Comparison of ENCODE assay signal across 27 cellular contexts in the genomic region with DNA sequence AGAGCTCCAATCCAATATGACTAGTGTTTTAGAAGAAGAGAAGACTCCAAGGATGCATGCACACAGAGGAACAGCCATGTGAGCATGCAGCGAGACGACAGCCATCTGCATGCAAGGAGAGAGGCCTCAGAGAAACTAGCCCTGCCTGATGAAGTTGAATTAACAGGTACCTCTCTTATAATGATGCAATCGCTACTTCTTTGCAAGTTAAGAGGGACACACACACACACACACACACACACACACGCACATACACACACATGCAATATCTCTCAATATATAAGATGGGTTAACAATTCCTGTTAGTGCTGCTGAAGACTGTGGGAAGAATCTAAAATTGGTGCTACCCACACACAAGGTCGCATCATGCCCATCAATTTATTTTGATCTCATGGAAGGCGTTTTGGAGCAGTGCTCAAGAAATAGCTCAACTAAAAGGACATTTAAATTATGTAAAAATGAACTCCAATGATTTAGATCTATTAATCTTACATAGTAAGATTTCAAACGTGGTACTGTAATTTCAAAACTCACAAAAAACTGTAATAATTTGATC.
"Had no signal": no experiment of that assay in that cellular context is flagged by ENCODE, and none has a peak within 500 bp of the region (broad histone marks: within the 10 kb centered on the region; RNA-seq: fewer than 3 reads in every experiment).

No MANE protein-coding gene starts in this region.

- H3K4me3 Mint-ChIP-seq: mesothelial cell of epicardium; naive B cell; natural killer cell; nephron progenitor cell; neural progenitor cell; stimulated activated effector memory CD8-positive, alpha-beta T cell treated with anti-CD3 and anti-CD28 coated beads, Interleukin-12 subunit alpha, Interleukin-12 subunit beta, amount 100 ng/mL, for 72 hours; stimulated activated naive CD8-positive, alpha-beta T cell treated with anti-CD3 and anti-CD28 coated beads, Interleukin-15, Interleukin-2, amounts not matched to agents 100 ng/mL and 50 ng/mL, for 24 hours had no signal

- H3K9ac ChIP-seq: neural progenitor cell had no signal

- H3K4me2 ChIP-seq: neural progenitor cell had no signal

- H3K9me3 Mint-ChIP-seq: mesothelial cell of epicardium; natural killer cell; nephron progenitor cell; neural progenitor cell; stimulated activated effector memory CD8-positive, alpha-beta T cell treated with anti-CD3 and anti-CD28 coated beads, Interleukin-12 subunit alpha, Interleukin-12 subunit beta, amount 100 ng/mL, for 72 hours; stimulated activated naive CD8-positive, alpha-beta T cell treated with anti-CD3 and anti-CD28 coated beads, Interleukin-15, Interleukin-2, amounts not matched to agents 100 ng/mL and 50 ng/mL, for 24 hours had no signal

- DNase-seq: hippocampal formation; kidney; left colon; left lung; lower lobe of right lung; mesendoderm; naive B cell; natural killer cell; nephron progenitor cell; ovary; retina; right cardiac atrium; sigmoid colon; small intestine; spleen; stimulated activated CD4-positive, alpha-beta T cell treated with anti-CD3 and anti-CD28 coated beads, Interleukin-4, amount 100 ng/mL, for 24 hours; stimulated activated naive CD4-positive, alpha-beta T cell; tibial artery; trophoblast cell; upper lobe of right lung had no signal

- H3K27me3 ChIP-seq: left lung, ovary, sigmoid colon, upper lobe of right lung had no signal

- H3K4me1 Mint-ChIP-seq: mesothelial cell of epicardium; naive B cell; natural killer cell; nephron progenitor cell; neural progenitor cell; stimulated activated effector memory CD8-positive, alpha-beta T cell treated with anti-CD3 and anti-CD28 coated beads, Interleukin-12 subunit alpha, Interleukin-12 subunit beta, amount 100 ng/mL, for 72 hours had no signal

- H3K36me3 ChIP-seq: left lung, lower lobe of right lung, neural progenitor cell, ovary, sigmoid colon, spleen, suprapubic skin, thoracic aorta, tibial artery, upper lobe of right lung had no signal

- H3K36me3 Mint-ChIP-seq: mesothelial cell of epicardium; naive B cell; natural killer cell; neural progenitor cell; stimulated activated effector memory CD8-positive, alpha-beta T cell treated with anti-CD3 and anti-CD28 coated beads, Interleukin-12 subunit alpha, Interleukin-12 subunit beta, amount 100 ng/mL, for 72 hours had no signal

- H3K4me1 ChIP-seq: left lung, lower lobe of right lung, neural progenitor cell, sigmoid colon, spleen, tibial artery, upper lobe of right lung had no signal

- H3K4me3 ChIP-seq: left lung, lower lobe of right lung, neural progenitor cell, ovary, sigmoid colon, spleen, suprapubic skin, thoracic aorta, tibial artery, upper lobe of right lung had no signal

- H3K9me3 ChIP-seq: left lung, lower lobe of right lung, ovary, sigmoid colon, spleen, suprapubic skin, thoracic aorta, tibial artery, upper lobe of right lung had no signal

- H3K27ac Mint-ChIP-seq: mesothelial cell of epicardium; naive B cell; natural killer cell; nephron progenitor cell; neural progenitor cell; progenitor cell of endocrine pancreas; stimulated activated effector memory CD8-positive, alpha-beta T cell treated with anti-CD3 and anti-CD28 coated beads, Interleukin-12 subunit alpha, Interleukin-12 subunit beta, amount 100 ng/mL, for 72 hours; stimulated activated naive CD8-positive, alpha-beta T cell treated with anti-CD3 and anti-CD28 coated beads, Interleukin-15, Interleukin-2, amounts not matched to agents 100 ng/mL and 50 ng/mL, for 24 hours had no signal

- H3K27ac ChIP-seq: left lung, lower lobe of right lung, neural progenitor cell, ovary, sigmoid colon, spleen, thoracic aorta, tibial artery, upper lobe of right lung had no signal
